ENCODE assay signal across 8 cellular contexts in genomic region chr1:12230549-12231275, GRCh38. TPM values are rescaled to one million over a fixed set of nuclear protein-coding genes. Genes with fewer than 3 reads are reported as not detected.
A peak's percentile ranks its signal among the peaks of the same experiment; 100 is the strongest.
DNase-seq lines count a peak whose midpoint lies in the region; ATAC-seq and TF ChIP-seq lines count a peak whose summit lies in the region.

No MANE protein-coding gene starts in this region.

- peak overlapping the region; percentile 80 for H3K4me3 Mint-ChIP-seq in activated naive CD4-positive, alpha-beta T cell treated with anti-CD3 and anti-CD28 coated beads for 36 hours
- peak overlapping the region; percentile 90 to 97 (median 96) for H3K4me3 Mint-ChIP-seq in IgD-negative memory B cell

- H3K36me3 Mint-ChIP-seq in activated naive CD4-positive, alpha-beta T cell treated with anti-CD3 and anti-CD28 coated beads for 36 hours (ENCODE audit: low read depth): no peaks in the 10 kb centered on the region
- no peaks in the 10 kb centered on the region for H3K36me3 Mint-ChIP-seq in IgD-negative memory B cell

- H3K27me3 ChIP-seq in ascending aorta: no peaks in the 10 kb centered on the region
- H3K27me3 ChIP-seq in hepatocyte: no peaks in the 10 kb centered on the region

- H3K9me3 Mint-ChIP-seq in activated naive CD4-positive, alpha-beta T cell treated with anti-CD3 and anti-CD28 coated beads for 36 hours: no peaks in the 10 kb centered on the region
- H3K9me3 Mint-ChIP-seq in IgD-negative memory B cell: no peaks in the 10 kb centered on the region

- peak; percentile 24 for DNase-seq in activated naive CD4-positive, alpha-beta T cell treated with anti-CD3 and anti-CD28 coated beads for 36 hours
- no peak for DNase-seq in activated naive CD4-positive, alpha-beta T cell treated with Interleukin-2 at 50 U/mL for 16 hours
- peak in 1 of 2 donors; percentile 77 for DNase-seq in ascending aorta (ENCODE audit: low spot score in 2 of 2)
- peak; percentile 58 for DNase-seq in hepatocyte (ENCODE audit: low spot score)
- peak; percentile 34 for DNase-seq in retina
- DNase-seq in NCI-H1930 (lab: John Stamatoyannopoulos, UW): no peak

- H2AFZ ChIP-seq in hepatocyte: peak overlapping the region; percentile 89

- H3K4me1 ChIP-seq in ascending aorta (peaks cover 4 to 10% of the 10 kb centered on the region in 2 donors), hepatocyte (ENCODE audit: insufficient read depth) (peaks cover 7% of the 10 kb centered on the region)

- H3K4me1 Mint-ChIP-seq in activated naive CD4-positive, alpha-beta T cell treated with anti-CD3 and anti-CD28 coated beads for 36 hours (ENCODE audit: low read depth): peaks cover 25% of the 10 kb centered on the region
- H3K4me1 Mint-ChIP-seq in IgD-negative memory B cell: peaks cover 10 to 16% (median 13%) of the 10 kb centered on the region in 3 donors

- no peak for ATAC-seq in GM19463 (IDR thresholded peaks at IDR 0.05; ENCODE audit: unreplicated experiment)

- WGBS in hepatocyte (ENCODE audit: low lambda C conversion rate, missing lambda C conversion rate): 2% methylated on average over 23 of the region's 36 CpGs

- TF ChIP-seq CTCF in ascending aorta (IDR thresholded peaks at IDR 0.05): no peak
- TF ChIP-seq CTCF in hepatocyte (IDR thresholded peaks at IDR 0.05; ENCODE audit: poor library complexity): no peak

- no peaks in the 10 kb centered on the region for H3K27me3 Mint-ChIP-seq in activated naive CD4-positive, alpha-beta T cell treated with anti-CD3 and anti-CD28 coated beads for 36 hours (ENCODE audit: low read depth)
- peaks cover 2% of the 10 kb centered on the region for H3K27me3 Mint-ChIP-seq in IgD-negative memory B cell

- no peaks in the 10 kb centered on the region for H3K9me2 ChIP-seq in hepatocyte (replicated peaks; ENCODE audit: insufficient read depth)

- H4K20me1 ChIP-seq in hepatocyte (ENCODE audit: insufficient read depth, poor library complexity, severe bottlenecking): no peaks in the 10 kb centered on the region

- H3K27ac ChIP-seq in ascending aorta (peak overlapping the region; percentile 80 to 89), hepatocyte (peak overlapping the region; percentile 81)

- H3K27ac Mint-ChIP-seq in activated naive CD4-positive, alpha-beta T cell treated with anti-CD3 and anti-CD28 coated beads for 36 hours: no peak overlapping the region
- H3K27ac Mint-ChIP-seq in IgD-negative memory B cell: peak overlapping the region in 2 of 3 donors; percentile 56 to 88

- intact Hi-C loops in activated naive CD4-positive, alpha-beta T cell treated with anti-CD3 and anti-CD28 coated beads for 36 hours (cut with micrococcal nuclease): loop anchor here (2.0 kb wide), 1 partner anchor 22 kb away; no protein-coding TSS in a partner anchor
- intact Hi-C loops in ascending aorta (cut with DNase I): loop anchor here (5.0 kb wide), 1 partner anchor 427 kb away; no protein-coding TSS in a partner anchor

- peaks cover 0 to 10% of the 10 kb centered on the region in 2 donors for H3K36me3 ChIP-seq in ascending aorta
- H3K36me3 ChIP-seq in hepatocyte (replicated peaks; ENCODE audit: insufficient read depth, low read depth): peaks cover 5% of the 10 kb centered on the region

- peak overlapping the region; percentile 94 for H3K4me2 ChIP-seq in hepatocyte

- peaks cover 53% of the 10 kb centered on the region for H3K79me2 ChIP-seq in hepatocyte

- CTCF ChIA-PET in activated naive CD4-positive, alpha-beta T cell treated with anti-CD3 and anti-CD28 coated beads for 36 hours (lab: Charles Lee): interaction anchor here (0.6 to 1.1 kb wide), 2 partner anchors 105 to 142 kb away, joined by 3 read pairs; no protein-coding TSS in a partner anchor

- H3K4me3 ChIP-seq in ascending aorta (peak overlapping the region; percentile 95 to 99), hepatocyte (peak overlapping the region; percentile 76)

- H3K9me3 ChIP-seq in ascending aorta (no peaks in the 10 kb centered on the region), hepatocyte (ENCODE audit: low read depth) (no peaks in the 10 kb centered on the region)

RNA-seq across cellular contexts. Expression of gene VPS13D, which starts 0.9 kb away (rescaled TPM):
- total RNA-seq in activated naive CD4-positive, alpha-beta T cell treated with anti-CD3 and anti-CD28 coated beads for 36 hours: 10 to 100 TPM; 20.0 to 23.3 TPM
- polyA plus RNA-seq in IgD-negative memory B cell (8.9 TPM), hepatocyte (7.3 and 10.7 TPM in 2 replicates)
- total RNA-seq in ascending aorta (28.3 TPM), hepatocyte (32.2 and 32.8 TPM in 2 replicates)

Comparison
In these comparisons a context has a peak if more than half of its experiments do, and no peak if none do; other contexts are left out.
1. DNase-seq: peak in activated naive CD4-positive, alpha-beta T cell treated with anti-CD3 and anti-CD28 coated beads for 36 hours (single experiment), hepatocyte (single experiment) and retina (single experiment); none in activated naive CD4-positive, alpha-beta T cell treated with Interleukin-2 at 50 U/mL for 16 hours (single experiment) and NCI-H1930 (0 of 2).